11 cellular contexts compared by ENCODE assay signal in the genomic region with DNA sequence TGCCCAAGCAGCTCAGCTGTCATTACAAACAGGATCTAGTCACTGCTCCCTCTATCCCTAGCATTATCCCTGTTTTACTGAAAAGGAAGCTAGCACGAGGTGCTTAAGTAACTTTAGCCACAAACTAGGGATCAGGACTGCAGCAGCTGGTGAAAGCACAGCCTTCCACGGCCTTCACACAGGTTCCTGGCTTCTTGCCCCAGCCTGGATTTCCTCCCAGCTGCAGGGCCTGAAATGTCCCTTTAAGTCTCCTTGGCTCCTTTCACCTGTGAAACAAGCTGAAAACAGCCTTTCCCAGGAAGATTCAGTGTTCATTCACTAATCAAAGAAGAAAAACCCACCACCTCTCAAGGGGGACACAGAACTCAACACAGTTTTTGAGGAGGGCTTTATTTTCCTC.
DNase-seq lines count a peak whose midpoint lies in the region; ATAC-seq and TF ChIP-seq lines count a peak whose summit lies in the region.
"Had no signal": no experiment of that assay in that cellular context is flagged by ENCODE, and none has a peak within 500 bp of the region (broad histone marks: within the 10 kb centered on the region; RNA-seq: fewer than 3 reads in every experiment).

No MANE protein-coding gene starts in this region.

- H2AFZ ChIP-seq in Karpas-422 (ENCODE audit: low read length): no peak overlapping the region
- H2AFZ ChIP-seq in osteoblast (ENCODE audit: low read length): no peak overlapping the region

- no peak overlapping the region for H3K4me2 ChIP-seq in Karpas-422 (ENCODE audit: low read depth, low read length, poor library complexity, severe bottlenecking)
- H3K4me2 ChIP-seq in osteoblast (ENCODE audit: insufficient read depth, low read length): no peak overlapping the region

- H3K4me1 ChIP-seq in HUES6 (ENCODE audit: control insufficient read depth, insufficient read depth, low read length) (peaks cover 25% of the 10 kb centered on the region), Karpas-422 (ENCODE audit: low read length) (peaks cover 4% of the 10 kb centered on the region; the same call in 1 of the 2 replicates), osteoblast (ENCODE audit: insufficient read depth, low read length) (no peaks in the 10 kb centered on the region)

- H3K9ac ChIP-seq in HUES6 (ENCODE audit: low read length): peak overlapping the region; percentile 79
- no peak overlapping the region for H3K9ac ChIP-seq in Karpas-422 (ENCODE audit: low read length)

- intact Hi-C loops in left cardiac atrium (cut with DNase I): no loop called here

- TF ChIP-seq CTCF in osteoblast (IDR thresholded peaks at IDR 0.05; ENCODE audit: extremely low read depth, low read depth, low read length): no peak

- H3K27me3 ChIP-seq in HUES6 (ENCODE audit: control insufficient read depth, insufficient read depth, low read length) (no peaks in the 10 kb centered on the region), Karpas-422 (ENCODE audit: low read length) (no peaks in the 10 kb centered on the region), osteoblast (ENCODE audit: insufficient read depth, low read length) (no peaks in the 10 kb centered on the region)

- no peaks in the 10 kb centered on the region for H4K20me1 ChIP-seq in Karpas-422 (ENCODE audit: insufficient read depth, low read depth, low read length)
- no peaks in the 10 kb centered on the region for H4K20me1 ChIP-seq in osteoblast (ENCODE audit: insufficient read depth, low read length)

- no peaks in the 10 kb centered on the region for H3K9me2 ChIP-seq in Karpas-422 (replicated peaks; ENCODE audit: insufficient read depth, low read length)

- DNase-seq in left cardiac atrium (peak; percentile 49), pons (ENCODE audit: low spot score) (peak; percentile 38), Karpas-422 (no peak), osteoblast (ENCODE audit: insufficient read length, low spot score, missing footprints) (no peak), HT-29 (ENCODE audit: low spot score) (no peak)
- DNase-seq: glutamatergic neuron, Kasumi-1 had no signal

- peak overlapping the region; percentile 83 for H3K27ac ChIP-seq in HUES6 (ENCODE audit: low read depth, low read length)
- H3K27ac ChIP-seq in Karpas-422 (ENCODE audit: low read length): no peak overlapping the region
- H3K27ac ChIP-seq in osteoblast (ENCODE audit: low read depth, low read length): no peak overlapping the region

- no peaks in the 10 kb centered on the region for H3K79me2 ChIP-seq in Karpas-422 (ENCODE audit: low read length)
- H3K79me2 ChIP-seq in osteoblast (ENCODE audit: insufficient read depth, low read length): no peaks in the 10 kb centered on the region

- ATAC-seq in SK-N-SH treated with all-trans-retinoic acid at 6 μM for 48 hours (peak; percentile 61), left cardiac atrium (peak; percentile 57 to 79), GM18502 (IDR thresholded peaks at IDR 0.05; ENCODE audit: poor library complexity, unreplicated experiment) (no peak)
- ATAC-seq: mucosa of descending colon had no signal

- no peaks in the 10 kb centered on the region; the same call in 1 of the 2 replicates for H3K36me3 ChIP-seq in HUES6 (ENCODE audit: control insufficient read depth, insufficient read depth, low read length)
- H3K36me3 ChIP-seq in Karpas-422 (ENCODE audit: insufficient read depth, low read length): no peaks in the 10 kb centered on the region
- H3K36me3 ChIP-seq in osteoblast (ENCODE audit: insufficient read depth, low read length): no peaks in the 10 kb centered on the region

- H3K4me3 ChIP-seq in HUES6 (ENCODE audit: low read depth, low read length): 0 out of 2 replicates have a peak overlapping the region, but pooled peaks have one; percentile 4
- no peak overlapping the region for H3K4me3 ChIP-seq in Karpas-422 (ENCODE audit: low read length)
- H3K4me3 ChIP-seq in osteoblast (ENCODE audit: insufficient read depth, low read length): no peak overlapping the region
- H3K4me3 ChIP-seq: mucosa of descending colon had no signal

- H3K9me3 ChIP-seq in HUES6 (ENCODE audit: control insufficient read depth, insufficient read depth, low read depth, low read length): peaks cover 29% of the 10 kb centered on the region
- peaks cover 4% of the 10 kb centered on the region; the same call in 1 of the 2 replicates for H3K9me3 ChIP-seq in Karpas-422 (ENCODE audit: low read length)
- peaks cover 2% of the 10 kb centered on the region for H3K9me3 ChIP-seq in osteoblast (ENCODE audit: low read depth, low read length)
- H3K9me3 ChIP-seq: mucosa of descending colon had no signal

TF ChIP-seq in SK-N-SH treated with all-trans-retinoic acid at 6 μM for 48 hours, 23 proteins besides CTCF, POLR2A, EP300 and RAD21:
- TF ChIP-seq ZFP30 (CRISPR knock-in tag; IDR thresholded peaks at IDR 0.05): no peak
- TF ChIP-seq, protein P1, sequence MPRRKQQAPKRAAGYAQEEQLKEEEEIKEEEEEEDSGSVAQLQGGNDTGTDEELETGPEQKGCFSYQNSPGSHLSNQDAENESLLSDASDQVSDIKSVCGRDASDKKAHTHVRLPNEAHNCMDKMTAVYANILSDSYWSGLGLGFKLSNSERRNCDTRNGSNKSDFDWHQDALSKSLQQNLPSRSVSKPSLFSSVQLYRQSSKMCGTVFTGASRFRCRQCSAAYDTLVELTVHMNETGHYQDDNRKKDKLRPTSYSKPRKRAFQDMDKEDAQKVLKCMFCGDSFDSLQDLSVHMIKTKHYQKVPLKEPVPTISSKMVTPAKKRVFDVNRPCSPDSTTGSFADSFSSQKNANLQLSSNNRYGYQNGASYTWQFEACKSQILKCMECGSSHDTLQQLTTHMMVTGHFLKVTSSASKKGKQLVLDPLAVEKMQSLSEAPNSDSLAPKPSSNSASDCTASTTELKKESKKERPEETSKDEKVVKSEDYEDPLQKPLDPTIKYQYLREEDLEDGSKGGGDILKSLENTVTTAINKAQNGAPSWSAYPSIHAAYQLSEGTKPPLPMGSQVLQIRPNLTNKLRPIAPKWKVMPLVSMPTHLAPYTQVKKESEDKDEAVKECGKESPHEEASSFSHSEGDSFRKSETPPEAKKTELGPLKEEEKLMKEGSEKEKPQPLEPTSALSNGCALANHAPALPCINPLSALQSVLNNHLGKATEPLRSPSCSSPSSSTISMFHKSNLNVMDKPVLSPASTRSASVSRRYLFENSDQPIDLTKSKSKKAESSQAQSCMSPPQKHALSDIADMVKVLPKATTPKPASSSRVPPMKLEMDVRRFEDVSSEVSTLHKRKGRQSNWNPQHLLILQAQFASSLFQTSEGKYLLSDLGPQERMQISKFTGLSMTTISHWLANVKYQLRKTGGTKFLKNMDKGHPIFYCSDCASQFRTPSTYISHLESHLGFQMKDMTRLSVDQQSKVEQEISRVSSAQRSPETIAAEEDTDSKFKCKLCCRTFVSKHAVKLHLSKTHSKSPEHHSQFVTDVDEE (CRISPR knock-in tag; IDR thresholded peaks at IDR 0.05): no peak

Comparison
In these comparisons a context has a peak if more than half of its experiments do, and no peak if none do; other contexts are left out.
1. DNase-seq: peak in left cardiac atrium (single experiment) and pons (single experiment); none in Karpas-422 (single experiment), osteoblast (single experiment) and HT-29 (single experiment).